Comparison of ENCODE assay signal across 8 cellular contexts in the genomic region with DNA sequence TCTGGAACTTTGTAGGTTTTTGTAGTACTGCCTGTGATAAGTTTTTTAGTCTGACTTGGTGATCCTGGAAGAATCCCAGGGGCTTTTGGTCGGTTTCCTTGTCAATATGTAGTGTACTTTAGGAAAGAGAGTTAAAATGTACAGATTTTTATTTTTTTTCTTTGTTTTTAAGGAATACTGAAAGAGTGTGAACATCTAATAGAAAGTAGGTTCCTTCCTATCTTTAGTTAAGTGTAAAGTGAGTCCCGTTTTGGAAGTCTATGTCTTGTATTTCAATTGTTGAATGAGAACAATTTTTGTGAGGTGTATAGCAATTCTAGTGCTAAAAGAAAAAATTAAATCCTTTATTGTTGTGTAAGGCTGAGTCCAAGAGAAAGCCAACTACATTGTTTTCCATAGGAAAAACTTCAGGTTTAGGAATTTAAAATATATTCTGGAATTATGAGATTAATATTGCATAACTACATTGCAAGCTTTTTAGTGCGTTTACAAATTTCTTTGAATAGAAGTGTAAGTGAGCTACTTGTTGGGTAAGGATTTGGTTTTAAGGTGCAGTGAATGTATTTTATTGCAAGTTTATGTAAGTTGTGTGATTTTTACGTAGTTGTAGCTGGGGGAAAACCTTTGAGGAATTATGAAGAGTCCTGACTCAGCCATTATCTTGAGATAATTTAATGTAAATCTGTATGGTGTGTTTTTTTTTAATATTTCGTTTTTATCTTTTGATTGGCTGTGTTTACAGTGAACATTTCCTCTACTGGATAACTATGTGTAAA. TPM values are rescaled to one million over a fixed set of nuclear protein-coding genes. Genes with fewer than 3 reads are reported as not detected.
A peak's percentile ranks its signal among the peaks of the same experiment; 100 is the strongest.
DNase-seq lines count a peak whose midpoint lies in the region; ATAC-seq and TF ChIP-seq lines count a peak whose summit lies in the region.

No MANE protein-coding gene starts in this region.

- no peak for TF ChIP-seq POLR2A in breast epithelium (IDR thresholded peaks at IDR 0.05)
- TF ChIP-seq POLR2A in vagina (IDR thresholded peaks at IDR 0.05): no peak

- intact Hi-C loops in left ventricle myocardium superior (cut with micrococcal nuclease): no loop called here
- intact Hi-C loops in breast epithelium (cut with DNase I; ENCODE audit: low total_unique reads): loop anchor here (5.0 kb wide), 1 partner anchor 597 kb away; no protein-coding TSS in a partner anchor
- intact Hi-C loops in vagina (cut with DNase I): no loop called here

- H3K4me1 ChIP-seq in right atrium auricular region: peaks cover 0 to 56% of the 10 kb centered on the region in 2 donors
- peaks cover 5 to 17% of the 10 kb centered on the region in 2 donors for H3K4me1 ChIP-seq in breast epithelium
- H3K4me1 ChIP-seq in mesodermal cell (ENCODE audit: control insufficient read depth, insufficient read depth, low read length, poor library complexity, severe bottlenecking): peaks cover 17% of the 10 kb centered on the region
- peaks cover 53% of the 10 kb centered on the region for H3K4me1 ChIP-seq in vagina

- no peaks in the 10 kb centered on the region for H3K36me3 ChIP-seq in right atrium auricular region
- H3K36me3 ChIP-seq in breast epithelium: no peaks in the 10 kb centered on the region
- peaks cover 4% of the 10 kb centered on the region for H3K36me3 ChIP-seq in mesodermal cell (ENCODE audit: control insufficient read depth, insufficient read depth, low read length)
- H3K36me3 ChIP-seq in vagina: no peaks in the 10 kb centered on the region

- 27 to 29% methylated on average over 4 of the region's 5 CpGs for WGBS in mesodermal cell (ENCODE audit: insufficient coverage in 2 of 2), 2 experiments

- ATAC-seq in left ventricle myocardium superior: no peak
- ATAC-seq in HG02970 (IDR thresholded peaks at IDR 0.05; ENCODE audit: low FRiP score, unreplicated experiment): no peak

- H3K4me3 ChIP-seq in right atrium auricular region: peak overlapping the region; percentile 78 to 96
- H3K4me3 ChIP-seq in breast epithelium: peak overlapping the region; percentile 91 to 97 (median 91)
- peak overlapping the region; percentile 99 for H3K4me3 ChIP-seq in mesodermal cell (ENCODE audit: extremely low read depth, insufficient read depth, low read length, poor library complexity, severe bottlenecking)
- peak overlapping the region; percentile 82 to 98 for H3K4me3 ChIP-seq in vagina

- H3K27me3 ChIP-seq in right atrium auricular region: no peaks in the 10 kb centered on the region
- H3K27me3 ChIP-seq in breast epithelium: no peaks in the 10 kb centered on the region
- H3K27me3 ChIP-seq in vagina: no peaks in the 10 kb centered on the region

- no peak for TF ChIP-seq CTCF in right atrium auricular region (IDR thresholded peaks at IDR 0.05)
- no peak for TF ChIP-seq CTCF in breast epithelium (IDR thresholded peaks at IDR 0.05)
- no peak for TF ChIP-seq CTCF in vagina (IDR thresholded peaks at IDR 0.05)

- no peaks in the 10 kb centered on the region for H3K9me3 ChIP-seq in right atrium auricular region
- no peaks in the 10 kb centered on the region for H3K9me3 ChIP-seq in breast epithelium
- no peaks in the 10 kb centered on the region for H3K9me3 ChIP-seq in mesodermal cell (ENCODE audit: control insufficient read depth, low read length)
- no peaks in the 10 kb centered on the region for H3K9me3 ChIP-seq in vagina

- DNase-seq in right atrium auricular region (ENCODE audit: low spot score) (no peak), left ventricle myocardium superior (no peak), breast epithelium (ENCODE audit: low spot score in 2 of 2) (no peak), vagina (ENCODE audit: extremely low spot score in 2 of 2) (no peak), HUDEP-2 (lab: John Stamatoyannopoulos, UW; ENCODE audit: unreplicated experiment in 76 of 76) (no peak)
- no peak for DNase-seq in activated CD4-positive, alpha-beta T cell treated with anti-CD3 and anti-CD28 coated beads for 4 hours

- H3K27ac ChIP-seq in right atrium auricular region: peak overlapping the region; percentile 99 to 100
- H3K27ac ChIP-seq in breast epithelium: peak overlapping the region; percentile 99 to 100
- H3K27ac ChIP-seq in mesodermal cell (ENCODE audit: low read depth, low read length, severe bottlenecking): peak overlapping the region; percentile 95
- H3K27ac ChIP-seq in vagina: peak overlapping the region; percentile 99

RNA-seq across cellular contexts. Expression of a gene that starts 1.7 kb away (rescaled TPM):
- total RNA-seq in right atrium auricular region (100 to 1,000 TPM; 213 to 227 TPM), left ventricle myocardium superior (205 TPM), breast epithelium (100 to 1,000 TPM; 235 to 263 (median 260) TPM), vagina (210 TPM)
- polyA plus RNA-seq in mesodermal cell (2013, experiment 1 of 2): 234 TPM
- polyA plus RNA-seq in mesodermal cell (2013, experiment 2 of 2): 248 TPM

RNA-seq across cellular contexts. Expression of a gene that starts 29.7 kb away (rescaled TPM):
- not detected for total RNA-seq in right atrium auricular region
- total RNA-seq in left ventricle myocardium superior: not detected
- under 1 TPM in 1 of 3 donors, not detected in 2; 0.16 TPM for total RNA-seq in breast epithelium
- polyA plus RNA-seq in mesodermal cell (2013, experiment 1 of 2): 0.18 TPM
- polyA plus RNA-seq in mesodermal cell (2013, experiment 2 of 2): 0.40 TPM
- 0.49 TPM for total RNA-seq in vagina
